ENCODE assay signal across 33 cellular contexts in the genomic region with DNA sequence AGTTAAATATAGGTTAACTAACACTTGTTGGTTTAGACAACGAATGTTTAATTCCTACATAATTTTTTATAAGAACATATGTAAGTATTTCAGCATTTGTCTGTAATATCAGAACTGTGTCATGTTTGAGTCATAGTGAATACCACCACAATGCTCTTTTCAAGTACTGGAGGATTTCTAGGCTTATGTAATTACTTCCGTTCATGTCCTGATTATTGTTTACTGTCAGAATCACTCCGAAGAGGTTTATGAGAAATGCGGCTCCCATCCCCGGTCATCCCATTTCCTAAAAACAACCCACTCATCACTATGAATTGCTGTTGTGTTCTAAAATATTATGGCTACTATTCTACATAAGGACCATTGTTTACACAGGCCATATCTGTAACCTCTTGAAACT. TPM values are rescaled to one million over a fixed set of nuclear protein-coding genes. Genes with fewer than 3 reads are reported as not detected.
A peak's percentile ranks its signal among the peaks of the same experiment; 100 is the strongest.
DNase-seq lines count a peak whose midpoint lies in the region; FAIRE-seq and TF ChIP-seq lines count a peak whose summit lies in the region.
"Had no signal": no experiment of that assay in that cellular context is flagged by ENCODE, and none has a peak within 500 bp of the region (broad histone marks: within the 10 kb centered on the region; RNA-seq: fewer than 3 reads in every experiment).

No MANE protein-coding gene starts in this region.

- H3K79me2 ChIP-seq in fibroblast of lung (ENCODE audit: control insufficient read depth, insufficient read depth, low read length): no peaks in the 10 kb centered on the region

- H3K36me3 ChIP-seq in fibroblast of lung (ENCODE audit: control insufficient read depth, insufficient read depth, low read length): no peaks in the 10 kb centered on the region
- H3K36me3 ChIP-seq: gastrocnemius medialis, left ventricle myocardium inferior, stomach, thyroid gland had no signal

- no peaks in the 10 kb centered on the region for H3K4me1 ChIP-seq in fibroblast of lung (ENCODE audit: control insufficient read depth, extremely low read depth, insufficient read depth, low read length)
- H3K4me1 ChIP-seq: gastrocnemius medialis, left ventricle myocardium inferior, stomach, thyroid gland had no signal

- peak; percentile 57 for DNase-seq in NCI-H748 (lab: John Stamatoyannopoulos, UW; ENCODE audit: unreplicated experiment)
- DNase-seq in NCI-H748 treated with DMSO at 0.1 percent for 48 hours (lab: John Stamatoyannopoulos, UW): no peak
- DNase-seq in SK-MEL-5 (ENCODE audit: low read depth, low spot score): peak; percentile 94
- DNase-seq in fibroblast of lung (ENCODE audit: low read depth in 2 of 2): peak; percentile 2 to 57
- peak; percentile 49 for DNase-seq in putamen (ENCODE audit: low spot score)
- no peak for DNase-seq in HTR-8/SVneo (ENCODE audit: insufficient read length, low spot score)
- DNase-seq in nucleus accumbens (lab: John Stamatoyannopoulos, UW): no peak
- DNase-seq in activated naive CD4-positive, alpha-beta T cell treated with Interleukin-2 at 50 U/mL for 16 hours: no peak
- DNase-seq: 8988T; activated CD8-positive, alpha-beta T cell treated with anti-CD3 and anti-CD28 coated beads, Interleukin-2, amount 10 ng/mL, durations not matched to agents 7 days and 5 days; activated effector memory CD4-positive, alpha-beta T cell treated with Interleukin-2 at 50 U/mL for 16 hours; activated naive CD8-positive, alpha-beta T cell treated with anti-CD3 and anti-CD28 coated beads, Interleukin-2, amount 10 ng/mL, durations not matched to agents 7 days and 5 days; CD4-positive, CD25-positive, alpha-beta regulatory T cell; effector CD4-positive, alpha-beta T cell; erythroblast; gastrocnemius medialis; GM23248; left ventricle myocardium inferior; midbrain; naive thymus-derived CD4-positive, alpha-beta T cell; NCI-H146; NCI-H524; RPMI8226; small intestine; stimulated activated CD4-positive, alpha-beta T cell treated with anti-CD3 and anti-CD28 coated beads, Interleukin-1b, Interleukin-23, amount 100 ng/mL, for 48 hours; stimulated activated CD8-positive, alpha-beta memory T cell treated with anti-CD3 and anti-CD28 coated beads, Interleukin-4, amount 100 ng/mL, for 48 hours; stomach; T-helper 2 cell; thyroid gland had no signal

- H3K27ac ChIP-seq in fibroblast of lung (ENCODE audit: insufficient read depth, low read length): no peak overlapping the region
- H3K27ac ChIP-seq: gastrocnemius medialis, GM23248, HL-60, left ventricle myocardium inferior, stomach, thyroid gland had no signal

- no peaks in the 10 kb centered on the region for H3K27me3 ChIP-seq in fibroblast of lung (ENCODE audit: control insufficient read depth, insufficient read depth, low read length)
- H3K27me3 ChIP-seq: gastrocnemius medialis, stomach, thyroid gland had no signal

- H4K20me1 ChIP-seq in fibroblast of lung (ENCODE audit: control insufficient read depth, extremely low read depth, insufficient read depth, low read length): no peaks in the 10 kb centered on the region

- no peak for TF ChIP-seq CTCF in fibroblast of lung (conservative IDR thresholded peaks at IDR 0.05 in 1 of 2, IDR thresholded peaks at IDR 0.05 in 1 of 2; ENCODE audit: low read depth in 1 of 2, low read length in 2 of 2)

- H3K4me3 ChIP-seq in fibroblast of lung (replicated peaks in 1 of 4; ENCODE audit: control extremely low read depth in 1 of 4, insufficient read depth in 1 of 4, low read depth in 3 of 4, low read length in 4 of 4): no peak overlapping the region
- H3K4me3 ChIP-seq: gastrocnemius medialis, GM23248, left ventricle myocardium inferior, stomach, thyroid gland had no signal

- in situ Hi-C loops in SK-MEL-5 (cut with HindIII; ENCODE audit: low pct_unique_long_range_greater_than_20kb, low sequenced_read_pairs): no loop called here

- H3K9me3 ChIP-seq in fibroblast of lung (ENCODE audit: control insufficient read depth, insufficient read depth, low read depth, low read length): no peaks in the 10 kb centered on the region
- H3K9me3 ChIP-seq: gastrocnemius medialis, stomach, thyroid gland had no signal

- H3K4me2 ChIP-seq in fibroblast of lung (ENCODE audit: extremely low read depth, insufficient read depth, low read length): no peak overlapping the region

- no peak overlapping the region for H2AFZ ChIP-seq in fibroblast of lung (ENCODE audit: low read length)
- H2AFZ ChIP-seq: GM23248 had no signal

- no peak overlapping the region for H3K9ac ChIP-seq in fibroblast of lung (ENCODE audit: insufficient read depth, low read length)
- H3K9ac ChIP-seq: GM23248 had no signal

- no peak for FAIRE-seq in HTR-8/SVneo (lab: Jason Lieb, UNC)
- FAIRE-seq: GM12891 had no signal

RNA-seq across cellular contexts. Expression of a gene that starts 45.1 kb away (rescaled TPM):
- 71.4 and 76.4 TPM in 2 replicates for total RNA-seq in SK-MEL-5 (2014; rRNA removed; shearing (Covaris generic))
- polyA plus RNA-seq in SK-MEL-5 (2015; cell fraction: cytosol; rRNA removed): 24.0 and 29.6 TPM in 2 replicates
- polyA plus RNA-seq in SK-MEL-5 (2015; cell fraction: nucleus; rRNA removed): 20.3 and 21.0 TPM in 2 replicates
- not detected in 2 replicates for total RNA-seq in fibroblast of lung
- not detected in 2 replicates for polyA plus RNA-seq in fibroblast of lung
- not detected in 2 replicates for polyA plus RNA-seq in fibroblast of lung (2012)
- polyA minus RNA-seq in fibroblast of lung (ENCODE audit: low replicate concordance): not detected in 2 replicates
- total RNA-seq: activated CD8-positive, alpha-beta T cell treated with anti-CD3 and anti-CD28 coated beads, Interleukin-2, amount 10 ng/mL, durations not matched to agents 7 days and 5 days; activated naive CD8-positive, alpha-beta T cell treated with anti-CD3 and anti-CD28 coated beads, Interleukin-2, amount 10 ng/mL, durations not matched to agents 7 days and 5 days; CD4-positive, CD25-positive, alpha-beta regulatory T cell; GM23248; LHCN-M2; naive thymus-derived CD4-positive, alpha-beta T cell; renal cortical epithelial cell had no signal
- polyA plus RNA-seq: CD4-positive, CD25-positive, alpha-beta regulatory T cell; GM23248; naive thymus-derived CD4-positive, alpha-beta T cell had no signal

Comparison
In these comparisons a context has a peak if more than half of its experiments do, and no peak if none do; other contexts are left out.
1. DNase-seq: peak in NCI-H748 (single experiment), SK-MEL-5 (single experiment), fibroblast of lung (2 of 2) and putamen (single experiment); none in NCI-H748 treated with DMSO at 0.1 percent for 48 hours (single experiment), HTR-8/SVneo (single experiment), nucleus accumbens (0 of 56) and activated naive CD4-positive, alpha-beta T cell treated with Interleukin-2 at 50 U/mL for 16 hours (single experiment).
2. RNA of a gene that starts 45.1 kb away (total RNA-seq): 71.4 to 76.4 TPM in SK-MEL-5; not detected in fibroblast of lung; every median in the first group is over 10 times any median in the second.